1 cellular context compared by ENCODE assay signal in the genomic region with DNA sequence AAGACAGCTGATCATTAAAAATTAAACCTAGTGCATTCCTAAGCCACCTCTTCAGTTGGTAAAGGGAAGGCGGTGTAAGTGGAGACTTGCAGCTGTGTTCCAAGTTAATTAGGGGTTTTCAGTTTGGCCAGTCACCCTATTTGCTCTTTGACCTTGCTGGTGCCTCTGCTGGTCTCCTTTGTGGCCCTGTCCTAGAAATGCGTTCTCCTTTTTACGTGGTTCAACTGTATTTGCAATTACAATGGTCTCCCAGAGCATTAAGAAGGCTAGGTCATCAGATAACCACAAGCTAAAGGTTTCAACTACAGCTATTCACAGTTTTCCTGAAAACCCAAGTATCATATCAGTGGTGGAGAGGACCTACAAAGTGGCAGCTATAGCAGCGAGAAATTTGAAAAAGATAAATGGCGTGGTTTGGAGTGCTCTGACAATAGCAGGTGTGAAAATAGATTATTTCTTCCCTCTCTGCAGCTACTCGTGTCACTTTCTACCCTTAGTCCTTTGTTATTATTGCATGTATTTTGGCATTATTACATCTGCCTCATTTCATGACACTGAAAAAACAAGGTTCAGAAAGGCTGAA.
TF ChIP-seq lines count a peak whose summit lies in the region.

No MANE protein-coding gene starts in this region.

TF ChIP-seq in GM23338, 12 proteins besides CTCF, POLR2A, EP300 and RAD21:
- TF ChIP-seq, protein P1, sequence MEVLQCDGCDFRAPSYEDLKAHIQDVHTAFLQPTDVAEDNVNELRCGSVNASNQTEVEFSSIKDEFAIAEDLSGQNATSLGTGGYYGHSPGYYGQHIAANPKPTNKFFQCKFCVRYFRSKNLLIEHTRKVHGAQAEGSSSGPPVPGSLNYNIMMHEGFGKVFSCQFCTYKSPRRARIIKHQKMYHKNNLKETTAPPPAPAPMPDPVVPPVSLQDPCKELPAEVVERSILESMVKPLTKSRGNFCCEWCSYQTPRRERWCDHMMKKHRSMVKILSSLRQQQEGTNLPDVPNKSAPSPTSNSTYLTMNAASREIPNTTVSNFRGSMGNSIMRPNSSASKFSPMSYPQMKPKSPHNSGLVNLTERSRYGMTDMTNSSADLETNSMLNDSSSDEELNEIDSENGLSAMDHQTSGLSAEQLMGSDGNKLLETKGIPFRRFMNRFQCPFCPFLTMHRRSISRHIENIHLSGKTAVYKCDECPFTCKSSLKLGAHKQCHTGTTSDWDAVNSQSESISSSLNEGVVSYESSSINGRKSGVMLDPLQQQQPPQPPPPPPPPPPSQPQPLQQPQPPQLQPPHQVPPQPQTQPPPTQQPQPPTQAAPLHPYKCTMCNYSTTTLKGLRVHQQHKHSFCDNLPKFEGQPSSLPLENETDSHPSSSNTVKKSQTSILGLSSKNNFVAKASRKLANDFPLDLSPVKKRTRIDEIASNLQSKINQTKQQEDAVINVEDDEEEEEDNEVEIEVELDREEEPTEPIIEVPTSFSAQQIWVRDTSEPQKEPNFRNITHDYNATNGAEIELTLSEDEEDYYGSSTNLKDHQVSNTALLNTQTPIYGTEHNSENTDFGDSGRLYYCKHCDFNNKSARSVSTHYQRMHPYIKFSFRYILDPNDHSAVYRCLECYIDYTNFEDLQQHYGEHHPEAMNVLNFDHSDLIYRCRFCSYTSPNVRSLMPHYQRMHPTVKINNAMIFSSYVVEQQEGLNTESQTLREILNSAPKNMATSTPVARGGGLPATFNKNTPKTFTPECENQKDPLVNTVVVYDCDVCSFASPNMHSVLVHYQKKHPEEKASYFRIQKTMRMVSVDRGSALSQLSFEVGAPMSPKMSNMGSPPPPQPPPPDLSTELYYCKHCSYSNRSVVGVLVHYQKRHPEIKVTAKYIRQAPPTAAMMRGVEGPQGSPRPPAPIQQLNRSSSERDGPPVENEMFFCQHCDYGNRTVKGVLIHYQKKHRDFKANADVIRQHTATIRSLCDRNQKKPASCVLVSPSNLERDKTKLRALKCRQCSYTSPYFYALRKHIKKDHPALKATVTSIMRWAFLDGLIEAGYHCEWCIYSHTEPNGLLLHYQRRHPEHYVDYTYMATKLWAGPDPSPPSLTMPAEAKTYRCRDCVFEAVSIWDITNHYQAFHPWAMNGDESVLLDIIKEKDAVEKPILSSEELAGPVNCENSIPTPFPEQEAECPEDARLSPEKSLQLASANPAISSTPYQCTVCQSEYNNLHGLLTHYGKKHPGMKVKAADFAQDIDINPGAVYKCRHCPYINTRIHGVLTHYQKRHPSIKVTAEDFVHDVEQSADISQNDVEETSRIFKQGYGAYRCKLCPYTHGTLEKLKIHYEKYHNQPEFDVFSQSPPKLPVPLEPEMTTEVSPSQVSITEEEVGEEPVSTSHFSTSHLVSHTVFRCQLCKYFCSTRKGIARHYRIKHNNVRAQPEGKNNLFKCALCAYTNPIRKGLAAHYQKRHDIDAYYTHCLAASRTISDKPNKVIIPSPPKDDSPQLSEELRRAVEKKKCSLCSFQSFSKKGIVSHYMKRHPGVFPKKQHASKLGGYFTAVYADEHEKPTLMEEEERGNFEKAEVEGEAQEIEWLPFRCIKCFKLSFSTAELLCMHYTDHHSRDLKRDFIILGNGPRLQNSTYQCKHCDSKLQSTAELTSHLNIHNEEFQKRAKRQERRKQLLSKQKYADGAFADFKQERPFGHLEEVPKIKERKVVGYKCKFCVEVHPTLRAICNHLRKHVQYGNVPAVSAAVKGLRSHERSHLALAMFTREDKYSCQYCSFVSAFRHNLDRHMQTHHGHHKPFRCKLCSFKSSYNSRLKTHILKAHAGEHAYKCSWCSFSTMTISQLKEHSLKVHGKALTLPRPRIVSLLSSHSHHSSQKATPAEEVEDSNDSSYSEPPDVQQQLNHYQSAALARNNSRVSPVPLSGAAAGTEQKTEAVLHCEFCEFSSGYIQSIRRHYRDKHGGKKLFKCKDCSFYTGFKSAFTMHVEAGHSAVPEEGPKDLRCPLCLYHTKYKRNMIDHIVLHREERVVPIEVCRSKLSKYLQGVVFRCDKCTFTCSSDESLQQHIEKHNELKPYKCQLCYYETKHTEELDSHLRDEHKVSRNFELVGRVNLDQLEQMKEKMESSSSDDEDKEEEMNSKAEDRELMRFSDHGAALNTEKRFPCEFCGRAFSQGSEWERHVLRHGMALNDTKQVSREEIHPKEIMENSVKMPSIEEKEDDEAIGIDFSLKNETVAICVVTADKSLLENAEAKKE (CRISPR knock-in tag; IDR thresholded peaks at IDR 0.05), result no peak
- no peak for TF ChIP-seq STAT1 (IDR thresholded peaks at IDR 0.05; ENCODE audit: unreplicated experiment)
- no peak for TF ChIP-seq EZH2 (IDR thresholded peaks at IDR 0.05; ENCODE audit: low read depth, unreplicated experiment)
- TF ChIP-seq CREB1 (CRISPR knock-in tag; IDR thresholded peaks at IDR 0.05; ENCODE audit: low read depth), result no peak
- no peak for TF ChIP-seq POLR2AphosphoS5 (IDR thresholded peaks at IDR 0.05; ENCODE audit: low read depth)
- TF ChIP-seq JUNB (IDR thresholded peaks at IDR 0.05; ENCODE audit: unreplicated experiment), result no peak
- no peak for TF ChIP-seq EZH2phosphoT487 (IDR thresholded peaks at IDR 0.05; ENCODE audit: unreplicated experiment)
- TF ChIP-seq ZNF114 (CRISPR knock-in tag; IDR thresholded peaks at IDR 0.05), result no peak
